ENCODE assay signal across 25 cellular contexts in genomic region chr5:54661111-54661510, GRCh38.
"Had no signal": no experiment of that assay in that cellular context is flagged by ENCODE, and none has a peak within 500 bp of the region (broad histone marks: within the 10 kb centered on the region; RNA-seq: fewer than 3 reads in every experiment).

No MANE protein-coding gene starts in this region.

- H3K27ac Mint-ChIP-seq: dendritic cell treated with granulocyte-macrophage colony-stimulating factor and Interleukin-4, amounts not matched to agents 40 ng/mL and 50 ng/mL, for 4 days; effector memory CD8-positive, alpha-beta T cell; endodermal cell had no signal

- H3K4me3 ChIP-seq: colonic mucosa, coronary artery, dorsolateral prefrontal cortex, esophagus muscularis mucosa, esophagus squamous epithelium, gastrocnemius medialis, gastroesophageal sphincter, heart left ventricle, heart right ventricle had no signal

- H3K4me3 Mint-ChIP-seq: dendritic cell treated with granulocyte-macrophage colony-stimulating factor and Interleukin-4, amounts not matched to agents 40 ng/mL and 50 ng/mL, for 4 days; effector memory CD8-positive, alpha-beta T cell; endodermal cell had no signal

- H3K9me3 ChIP-seq: colonic mucosa, esophagus muscularis mucosa, esophagus squamous epithelium, gastrocnemius medialis, gastroesophageal sphincter, heart left ventricle, heart right ventricle had no signal

- H3K27me3 ChIP-seq: colonic mucosa, dorsolateral prefrontal cortex, esophagus muscularis mucosa, esophagus squamous epithelium, foreskin keratinocyte, gastrocnemius medialis, gastroesophageal sphincter, heart left ventricle, heart right ventricle had no signal

- H3K9me3 Mint-ChIP-seq: dendritic cell treated with granulocyte-macrophage colony-stimulating factor and Interleukin-4, amounts not matched to agents 40 ng/mL and 50 ng/mL, for 4 days; effector memory CD8-positive, alpha-beta T cell; endodermal cell had no signal

- H3K36me3 ChIP-seq: colonic mucosa, esophagus muscularis mucosa, esophagus squamous epithelium, gastrocnemius medialis, gastroesophageal sphincter, heart left ventricle, heart right ventricle had no signal

- H3K4me1 Mint-ChIP-seq: endodermal cell had no signal

- H3K4me1 ChIP-seq: colonic mucosa, foreskin keratinocyte had no signal

- H3K27ac ChIP-seq: colonic mucosa, epithelial cell of prostate, esophagus muscularis mucosa, esophagus squamous epithelium, foreskin keratinocyte, gastrocnemius medialis, heart left ventricle, heart right ventricle had no signal

- H3K27me3 Mint-ChIP-seq: dendritic cell treated with granulocyte-macrophage colony-stimulating factor and Interleukin-4, amounts not matched to agents 40 ng/mL and 50 ng/mL, for 4 days; effector memory CD8-positive, alpha-beta T cell had no signal

- ATAC-seq: effector memory CD8-positive, alpha-beta T cell; esophagus mucosa; foreskin keratinocyte; gastrocnemius medialis; gastroesophageal sphincter; heart left ventricle; heart right ventricle had no signal

- DNase-seq: colonic mucosa; cortex of kidney; dermis blood vessel endothelial cell; dorsolateral prefrontal cortex; effector CD4-positive, alpha-beta T cell; effector CD8-positive, alpha-beta T cell; effector memory CD4-positive, alpha-beta T cell; effector memory CD8-positive, alpha-beta T cell; endodermal cell; erythroblast; esophagus squamous epithelium; foreskin fibroblast; foreskin keratinocyte; foreskin melanocyte; gastrocnemius medialis; glutamatergic neuron; head of caudate nucleus; heart left ventricle; heart right ventricle had no signal
